In the genomic region with DNA sequence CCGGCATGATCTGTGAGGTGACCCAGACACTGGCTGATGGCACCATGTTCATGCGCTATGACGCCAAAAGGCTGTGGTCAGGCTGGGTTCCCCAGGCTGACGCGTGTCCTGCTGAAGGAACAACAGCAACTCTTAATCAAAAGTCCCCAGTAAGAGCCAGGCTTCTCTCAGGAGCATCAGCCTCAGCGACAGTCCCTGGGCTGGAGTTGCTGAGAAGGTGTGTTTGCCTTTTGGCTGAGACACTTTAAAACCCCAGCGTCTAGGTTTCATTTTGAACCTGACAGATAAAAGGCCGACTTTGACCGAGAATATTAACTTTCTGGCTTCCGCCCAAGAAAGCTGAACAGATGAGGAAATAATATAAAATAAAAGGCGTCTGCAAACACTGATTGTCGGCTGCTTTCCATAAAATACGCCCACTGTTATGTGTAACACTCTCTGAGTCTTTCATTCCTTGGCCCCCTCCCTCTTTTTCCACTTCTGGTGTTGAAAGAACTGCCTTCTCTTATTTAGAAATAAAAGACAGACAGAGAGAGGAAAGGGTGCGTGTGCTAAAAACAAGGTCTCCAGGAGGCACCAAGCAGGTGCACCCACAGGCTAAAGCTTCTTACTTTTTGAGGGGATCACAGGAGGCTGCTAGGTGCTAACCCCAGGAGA, we compare ENCODE assay signal across 8 cellular contexts.
A peak's percentile ranks its signal among the peaks of the same experiment; 100 is the strongest.
DNase-seq lines count a peak whose midpoint lies in the region; ATAC-seq and TF ChIP-seq lines count a peak whose summit lies in the region.

No MANE protein-coding gene starts in this region.

- H3K9me3 Mint-ChIP-seq in CD4-positive, alpha-beta T cell: no peaks in the 10 kb centered on the region
- peaks cover 0 to 3% of the 10 kb centered on the region in 2 donors for H3K9me3 Mint-ChIP-seq in activated T-cell treated with anti-CD3 and anti-CD28 coated beads, Interleukin-2, amount 50 U/mL, for 72 hours

- H3K4me3 Mint-ChIP-seq in CD4-positive, alpha-beta T cell: peak overlapping the region; percentile 81
- H3K4me3 Mint-ChIP-seq in activated T-cell treated with anti-CD3 and anti-CD28 coated beads, Interleukin-2, amount 50 U/mL, for 72 hours: peak overlapping the region; percentile 62 to 74

- H3K9me3 ChIP-seq in CD4-positive, alpha-beta T cell (ENCODE audit: control insufficient read depth, low read length): no peaks in the 10 kb centered on the region
- H3K9me3 ChIP-seq in muscle layer of duodenum (ENCODE audit: control insufficient read depth in 1 of 2, low read length in 2 of 2) (no peaks in the 10 kb centered on the region), sigmoid colon (no peaks in the 10 kb centered on the region)

- POLR2A ChIA-PET in CD4-positive, alpha-beta T cell (lab: Charles Lee): interaction anchor here (0.7 to 1.0 kb wide), 2 partner anchors 22 to 23 kb away, joined by 3 read pairs; no protein-coding TSS in a partner anchor

- CTCF ChIA-PET in CD4-positive, alpha-beta T cell (lab: Charles Lee): no interaction called here

- peak in 7 of 10 experiments; percentile 25 to 60 (median 41) for DNase-seq in CD4-positive, alpha-beta T cell
- DNase-seq in NCI-H2081 treated with DMSO at 0.1 percent for 48 hours (lab: John Stamatoyannopoulos, UW) (peak; percentile 10), NCI-H446 treated with DMSO at 0.1 percent for 48 hours (lab: John Stamatoyannopoulos, UW) (no peak), sigmoid colon (no peak), hypothalamus (lab: John Stamatoyannopoulos, UW) (no peak)
- DNase-seq in activated T-cell treated with anti-CD3 and anti-CD28 coated beads, Interleukin-2, amount 50 U/mL, for 72 hours: peak; percentile 33 to 44

- H3K27me3 ChIP-seq in CD4-positive, alpha-beta T cell (ENCODE audit: control insufficient read depth, insufficient read depth, low read length): no peaks in the 10 kb centered on the region
- H3K27me3 ChIP-seq in muscle layer of duodenum (ENCODE audit: low read depth, low read length) (no peaks in the 10 kb centered on the region), sigmoid colon (no peaks in the 10 kb centered on the region)

- intact Hi-C loops in CD4-positive, alpha-beta T cell (cut with DNase I, micrococcal nuclease): no loop called here
- intact Hi-C loops in sigmoid colon (cut with DNase I): no loop called here

- H3K36me3 ChIP-seq in muscle layer of duodenum (ENCODE audit: control insufficient read depth in 1 of 2, insufficient read depth in 2 of 2, low read length in 2 of 2) (no peaks in the 10 kb centered on the region), sigmoid colon (no peaks in the 10 kb centered on the region)

- 5 to 12% methylated on average over 14 of the region's 14 CpGs for WGBS in sigmoid colon, 2 donors

- peaks cover 28% of the 10 kb centered on the region for H3K4me1 Mint-ChIP-seq in CD4-positive, alpha-beta T cell (ENCODE audit: low read depth)
- peaks cover 42% of the 10 kb centered on the region for H3K4me1 Mint-ChIP-seq in activated T-cell treated with anti-CD3 and anti-CD28 coated beads, Interleukin-2, amount 50 U/mL, for 72 hours (ENCODE audit: low read depth)

- H3K4me1 ChIP-seq in muscle layer of duodenum (ENCODE audit: control insufficient read depth in 1 of 2, insufficient read depth in 2 of 2, low read length in 2 of 2) (peaks cover 0 to 7% of the 10 kb centered on the region in 2 donors), sigmoid colon (no peaks in the 10 kb centered on the region)

- H3K4me3 ChIP-seq in muscle layer of duodenum (ENCODE audit: low read depth in 1 of 2, low read length in 2 of 2) (peak overlapping the region; percentile 11 to 17), sigmoid colon (peak overlapping the region in 1 of 4 donors; percentile 3)

- peak overlapping the region; percentile 93 for H3K27ac Mint-ChIP-seq in CD4-positive, alpha-beta T cell
- H3K27ac Mint-ChIP-seq in activated T-cell treated with anti-CD3 and anti-CD28 coated beads, Interleukin-2, amount 50 U/mL, for 72 hours: peak overlapping the region; percentile 52

- TF ChIP-seq POLR2A in sigmoid colon (IDR thresholded peaks at IDR 0.05): no peak

- no peak for TF ChIP-seq EP300 in sigmoid colon (IDR thresholded peaks at IDR 0.05)

- H3K36me3 Mint-ChIP-seq in CD4-positive, alpha-beta T cell (ENCODE audit: low read depth): no peaks in the 10 kb centered on the region
- no peaks in the 10 kb centered on the region for H3K36me3 Mint-ChIP-seq in activated T-cell treated with anti-CD3 and anti-CD28 coated beads, Interleukin-2, amount 50 U/mL, for 72 hours (ENCODE audit: insufficient read depth in 2 of 2)

- H3K27me3 Mint-ChIP-seq in CD4-positive, alpha-beta T cell: no peaks in the 10 kb centered on the region
- H3K27me3 Mint-ChIP-seq in activated T-cell treated with anti-CD3 and anti-CD28 coated beads, Interleukin-2, amount 50 U/mL, for 72 hours (ENCODE audit: low read depth): no peaks in the 10 kb centered on the region

- ATAC-seq in CD4-positive, alpha-beta T cell (ENCODE audit: poor library complexity): peak; percentile 86
- ATAC-seq in activated T-cell treated with anti-CD3 and anti-CD28 coated beads, Interleukin-2, amount 50 U/mL, for 72 hours (replicated peaks in 1 of 2): peak; percentile 80 to 86
- no peak for ATAC-seq in HG02938 (IDR thresholded peaks at IDR 0.05; ENCODE audit: unreplicated experiment)

- TF ChIP-seq CTCF in CD4-positive, alpha-beta T cell (IDR thresholded peaks at IDR 0.05): no peak
- no peak for TF ChIP-seq CTCF in sigmoid colon (IDR thresholded peaks at IDR 0.05)

- peak overlapping the region; percentile 37 for H3K27ac ChIP-seq in CD4-positive, alpha-beta T cell (ENCODE audit: low read depth, low read length)
- H3K27ac ChIP-seq in muscle layer of duodenum (ENCODE audit: low read length) (no peak overlapping the region), sigmoid colon (peak overlapping the region in 1 of 4 donors; percentile 23)

Comparison
In these comparisons a context has a peak if more than half of its experiments do, and no peak if none do; other contexts are left out.
1. DNase-seq: peak in CD4-positive, alpha-beta T cell (7 of 10), NCI-H2081 treated with DMSO at 0.1 percent for 48 hours (single experiment) and activated T-cell treated with anti-CD3 and anti-CD28 coated beads, Interleukin-2, amount 50 U/mL, for 72 hours (2 of 2); none in NCI-H446 treated with DMSO at 0.1 percent for 48 hours (single experiment), sigmoid colon (single experiment) and hypothalamus (0 of 51).